15 cellular contexts compared by ENCODE assay signal in genomic region chr2:200786826-200787225, GRCh38. TPM values are rescaled to one million over a fixed set of nuclear protein-coding genes. Genes with fewer than 3 reads are reported as not detected.
DNase-seq lines count a peak whose midpoint lies in the region; FAIRE-seq and TF ChIP-seq lines count a peak whose summit lies in the region.
"Had no signal": no experiment of that assay in that cellular context is flagged by ENCODE, and none has a peak within 500 bp of the region (broad histone marks: within the 10 kb centered on the region; RNA-seq: fewer than 3 reads in every experiment).

No MANE protein-coding gene starts in this region.

- DNase-seq in HS-27A (ENCODE audit: low read depth) (peak; percentile 86), astrocyte (ENCODE audit: low read depth) (peak; percentile 76), keratinocyte (ENCODE audit: low read depth, low spot score) (peak; percentile 56), NCI-H524 treated with DMSO at 0.1 percent for 48 hours (lab: John Stamatoyannopoulos, UW) (no peak), mucosa of gallbladder (ENCODE audit: low spot score) (no peak), GM12891 (ENCODE audit: insufficient read length, low spot score) (no peak)
- no peak for DNase-seq in effector CD4-positive, alpha-beta T cell
- DNase-seq: activated CD8-positive, alpha-beta memory T cell treated with anti-CD3 and anti-CD28 coated beads, Interleukin-2, amount 50 U/mL, for 4 hours; CD4-positive, alpha-beta memory T cell; left cardiac atrium; NCI-H1694 treated with DMSO at 0.1 percent for 48 hours; small intestine had no signal

- H3K27me3 ChIP-seq in ACC112 (ENCODE audit: insufficient read depth, low read length) (no peaks in the 10 kb centered on the region), astrocyte (ENCODE audit: insufficient read depth, low read length) (no peaks in the 10 kb centered on the region), keratinocyte (ENCODE audit: control insufficient read depth, extremely low read depth, insufficient read depth, low read length) (no peaks in the 10 kb centered on the region)

- peak overlapping the region; percentile 81 for H3K4me2 ChIP-seq in astrocyte (ENCODE audit: low read length)
- H3K4me2 ChIP-seq in keratinocyte (ENCODE audit: control insufficient read depth, extremely low read depth, insufficient read depth, low read depth, low read length): peak overlapping the region; percentile 81

- peak overlapping the region; percentile 99 for H3K27ac ChIP-seq in ACC112 (ENCODE audit: low read depth, low read length)
- peak overlapping the region; percentile 96 for H3K27ac ChIP-seq in astrocyte (ENCODE audit: low read depth, low read length)
- peak overlapping the region; percentile 99 for H3K27ac ChIP-seq in keratinocyte (ENCODE audit: control insufficient read depth, insufficient read depth, low read length)

- H3K4me1 ChIP-seq in ACC112 (ENCODE audit: control insufficient read depth, insufficient read depth, low read length, unreplicated experiment) (peaks cover 67% of the 10 kb centered on the region), astrocyte (ENCODE audit: insufficient read depth, low read length) (peaks cover 35% of the 10 kb centered on the region), keratinocyte (ENCODE audit: control insufficient read depth, extremely low read depth, insufficient read depth, low read length) (peaks cover 32% of the 10 kb centered on the region)

- TF ChIP-seq POLR2A in GM12891 (IDR thresholded peaks at IDR 0.05; ENCODE audit: low read depth, low read length): no peak

- H3K4me1 Mint-ChIP-seq in astrocyte (ENCODE audit: low read depth, unreplicated experiment): peaks cover 15% of the 10 kb centered on the region
- H3K4me1 Mint-ChIP-seq: stimulated activated naive CD8-positive, alpha-beta T cell treated with anti-CD3 and anti-CD28 coated beads, Interleukin-15, amount 100 ng/mL, for 72 hours had no signal

- H4K20me1 ChIP-seq in astrocyte (ENCODE audit: insufficient read depth, low read length) (no peaks in the 10 kb centered on the region), keratinocyte (ENCODE audit: control insufficient read depth, extremely low read depth, insufficient read depth, low read length) (no peaks in the 10 kb centered on the region)

- FAIRE-seq in astrocyte (lab: Jason Lieb, UNC) (no peak), keratinocyte (lab: Jason Lieb, UNC) (no peak), GM12891 (lab: Jason Lieb, UNC) (no peak)
- FAIRE-seq: GM18507, small intestine had no signal

- H3K79me2 ChIP-seq in ACC112 (ENCODE audit: control insufficient read depth, insufficient read depth, low read length, unreplicated experiment) (no peaks in the 10 kb centered on the region), astrocyte (ENCODE audit: insufficient read depth, low read length) (no peaks in the 10 kb centered on the region), keratinocyte (ENCODE audit: control insufficient read depth, insufficient read depth, low read length) (no peaks in the 10 kb centered on the region)

- H3K27me3 Mint-ChIP-seq in astrocyte (ENCODE audit: low read depth, unreplicated experiment): no peaks in the 10 kb centered on the region
- H3K27me3 Mint-ChIP-seq: stimulated activated naive CD8-positive, alpha-beta T cell treated with anti-CD3 and anti-CD28 coated beads, Interleukin-15, amount 100 ng/mL, for 72 hours had no signal

- dilution Hi-C loops in keratinocyte (cut with MboI; ENCODE audit: extremely low pct_ligation_motif_present, low sequenced_read_pairs): no loop called here

- peak overlapping the region; percentile 95 for H3K27ac Mint-ChIP-seq in astrocyte (ENCODE audit: unreplicated experiment)
- H3K27ac Mint-ChIP-seq: CD4-positive, alpha-beta memory T cell had no signal

- no peaks in the 10 kb centered on the region for H3K9me1 ChIP-seq in keratinocyte (ENCODE audit: control insufficient read depth, extremely low read depth, insufficient read depth, low read length)

- H3K36me3 ChIP-seq in ACC112 (ENCODE audit: insufficient read depth, low read length): no peaks in the 10 kb centered on the region
- no peaks in the 10 kb centered on the region for H3K36me3 ChIP-seq in astrocyte (ENCODE audit: insufficient read depth, low read length)
- no peaks in the 10 kb centered on the region for H3K36me3 ChIP-seq in keratinocyte (ENCODE audit: control insufficient read depth in 2 of 2, extremely low read depth in 1 of 2, insufficient read depth in 2 of 2, low read length in 2 of 2)

- no peak overlapping the region for H3K4me3 Mint-ChIP-seq in astrocyte (ENCODE audit: unreplicated experiment)
- H3K4me3 Mint-ChIP-seq: CD4-positive, alpha-beta memory T cell; stimulated activated naive CD8-positive, alpha-beta T cell treated with anti-CD3 and anti-CD28 coated beads, Interleukin-15, amount 100 ng/mL, for 72 hours had no signal

- peak overlapping the region; percentile 75 for H3K9ac ChIP-seq in astrocyte (ENCODE audit: low read length)
- H3K9ac ChIP-seq in keratinocyte (ENCODE audit: control insufficient read depth, extremely low read depth, insufficient read depth, low read length): peak overlapping the region; percentile 76

- H3K4me3 ChIP-seq in ACC112 (ENCODE audit: low read depth, low read length) (peak overlapping the region; percentile 51), astrocyte (ENCODE audit: insufficient read depth, low read depth, low read length) (peak overlapping the region; percentile 46), keratinocyte (ENCODE audit: control insufficient read depth in 2 of 3, extremely low read depth in 1 of 3, insufficient read depth in 2 of 3, low read depth in 1 of 3, low read length in 3 of 3) (peak overlapping the region in 2 of 3 experiments; percentile 35 to 36)

- no peaks in the 10 kb centered on the region for H3K36me3 Mint-ChIP-seq in astrocyte (ENCODE audit: low read depth, unreplicated experiment)
- H3K36me3 Mint-ChIP-seq: CD4-positive, alpha-beta memory T cell had no signal

- H3K9me3 ChIP-seq in astrocyte (ENCODE audit: insufficient read depth, low read depth, low read length) (no peaks in the 10 kb centered on the region), keratinocyte (ENCODE audit: control insufficient read depth, low read depth, low read length) (no peaks in the 10 kb centered on the region)

- no peak overlapping the region for H2AFZ ChIP-seq in ACC112 (ENCODE audit: low read length, unreplicated experiment)
- no peak overlapping the region for H2AFZ ChIP-seq in astrocyte (ENCODE audit: low read depth, low read length)
- H2AFZ ChIP-seq in keratinocyte (ENCODE audit: control insufficient read depth, low read length): peak overlapping the region; percentile 25

- H3K9me3 Mint-ChIP-seq in astrocyte (ENCODE audit: unreplicated experiment): no peaks in the 10 kb centered on the region
- H3K9me3 Mint-ChIP-seq: stimulated activated naive CD8-positive, alpha-beta T cell treated with anti-CD3 and anti-CD28 coated beads, Interleukin-15, amount 100 ng/mL, for 72 hours had no signal

- TF ChIP-seq CTCF in astrocyte (IDR thresholded peaks at IDR 0.05; ENCODE audit: insufficient read depth, low read depth, low read length) (no peak), keratinocyte (optimal IDR thresholded peaks at IDR 0.05 in 1 of 3, IDR thresholded peaks at IDR 0.05 in 1 of 3, conservative IDR thresholded peaks at IDR 0.05 in 1 of 3; ENCODE audit: extremely low read depth in 1 of 3, insufficient read depth in 2 of 3, low read length in 3 of 3) (no peak)

TF ChIP-seq in GM12891, 5 proteins besides CTCF, POLR2A, EP300 and RAD21:
- TF ChIP-seq TAF1 (IDR thresholded peaks at IDR 0.05; ENCODE audit: low read depth, low read length): no peak
- TF ChIP-seq SPI1 (IDR thresholded peaks at IDR 0.05; ENCODE audit: low read depth, low read length): no peak
- TF ChIP-seq PAX5 (IDR thresholded peaks at IDR 0.05; ENCODE audit: insufficient read depth, low read length, severe bottlenecking): no peak
- TF ChIP-seq POU2F2 (IDR thresholded peaks at IDR 0.05; ENCODE audit: low read depth, low read length): no peak
- TF ChIP-seq POLR2AphosphoS5 (IDR thresholded peaks at IDR 0.05; ENCODE audit: low read depth, low read length): no peak

RNA-seq across cellular contexts. Expression of gene BZW1, which starts 24.9 kb away (rescaled TPM):
- total RNA-seq in astrocyte (311 and 322 TPM in 2 replicates), mucosa of gallbladder (158 TPM)
- polyA plus RNA-seq in keratinocyte: 297 to 402 TPM (median 326 TPM) in 3 replicates
- polyA plus RNA-seq in keratinocyte (2011; ENCODE audit: low read depth): 552 TPM
- polyA plus RNA-seq in keratinocyte (2011; cell fraction: cytosol; rRNA removed): 254 and 501 TPM in 2 replicates
- polyA plus RNA-seq in keratinocyte (2011; cell fraction: nucleus; rRNA removed): 251 and 289 TPM in 2 replicates
- 318 and 409 TPM in 2 replicates for polyA plus RNA-seq in keratinocyte (2012; ENCODE audit: low replicate concordance)
- 283 to 517 TPM (median 357 TPM) in 3 replicates for polyA minus RNA-seq in keratinocyte
- 315 TPM for polyA minus RNA-seq in keratinocyte (2011; cell fraction: cytosol; rRNA and poly(A)+ RNA removed)
- polyA minus RNA-seq in keratinocyte (2011; cell fraction: nucleus; rRNA and poly(A)+ RNA removed): 128 and 247 TPM in 2 replicates
- 167 TPM for polyA plus RNA-seq in GM12891 (2012; ENCODE audit: low read depth, missing spikeins)

Comparison
In these comparisons a context has a peak if more than half of its experiments do, and no peak if none do; other contexts are left out.
1. DNase-seq: peak in HS-27A (single experiment), astrocyte (single experiment) and keratinocyte (single experiment); none in effector CD4-positive, alpha-beta T cell (single experiment), NCI-H524 treated with DMSO at 0.1 percent for 48 hours (single experiment), mucosa of gallbladder (single experiment) and GM12891 (single experiment).
2. Peak in every context shown above with its lines, with median percentiles within 50 percentile points of each other: H3K27ac ChIP-seq and H3K4me3 ChIP-seq.